8 cellular contexts compared by ENCODE assay signal in genomic region chr7:152759655-152760383, GRCh38. TPM values are rescaled to one million over a fixed set of nuclear protein-coding genes. Genes with fewer than 3 reads are reported as not detected.
DNase-seq lines count a peak whose midpoint lies in the region; ATAC-seq and TF ChIP-seq lines count a peak whose summit lies in the region.

ACTR3B (plus strand) TSS chr7:152759752; CDS start chr7:152759883, 131 bp downstream.

- H3K4me3 ChIP-seq in epithelial cell of esophagus (ENCODE audit: low read length) (peak within 1 kb of the TSS; percentile 70), mucosa of descending colon (peak within 1 kb of the TSS; percentile 75)

- H3K36me3 ChIP-seq in mucosa of descending colon (ENCODE audit: low read depth): no peaks in the 10 kb centered on the region

- intact Hi-C loops in mucosa of descending colon (cut with DNase I, micrococcal nuclease): no loop called here

- TF ChIP-seq CTCF in epithelial cell of esophagus (IDR thresholded peaks at IDR 0.05; ENCODE audit: insufficient read depth, low read depth, low read length, missing control alignments) (no peak), mucosa of descending colon (IDR thresholded peaks at IDR 0.05) (no peak)

- DNase-seq in CD1c-positive myeloid dendritic cell (ENCODE audit: extremely low spot score) (peak; percentile 94), GM19238 (ENCODE audit: insufficient read length, low spot score) (peak; percentile 84), activated T-cell treated with anti-CD3 and anti-CD28 coated beads for 24 hours (ENCODE audit: low read depth) (peak; percentile 81), epithelial cell of esophagus (ENCODE audit: low read depth) (peak; percentile 87), mucosa of descending colon (peak; percentile 89 to 93 (median 92))
- peak; percentile 81 for DNase-seq in NK-92 treated with Interleukin-12 subunit alpha and Interleukin-12 subunit beta, amount 100 ng/mL, for 24 hours (lab: John Stamatoyannopoulos, UW)
- DNase-seq in stimulated activated CD8-positive, alpha-beta memory T cell treated with anti-CD3 and anti-CD28 coated beads, Interleukin-2, amount 100 ng/mL, for 48 hours (ENCODE audit: low read depth in 2 of 2): peak; percentile 85 to 87

- H3K4me1 ChIP-seq in mucosa of descending colon (ENCODE audit: low read depth): peaks cover 4% of the 10 kb centered on the region

- H3K9me3 ChIP-seq in mucosa of descending colon: no peaks in the 10 kb centered on the region

- ATAC-seq in HG03378 (IDR thresholded peaks at IDR 0.05; ENCODE audit: unreplicated experiment) (peak; percentile 57), mucosa of descending colon (peak; percentile 99)

RNA-seq across cellular contexts. Expression of gene ACTR3B, which starts in this region (rescaled TPM):
- 1 to 10 TPM; 5.2 to 6.7 (median 6.2) TPM for total RNA-seq in mucosa of descending colon

Comparison
In these comparisons a context has a peak if more than half of its experiments do, and no peak if none do; other contexts are left out.
1. Peak in every context shown above with its lines: DNase-seq, ATAC-seq and H3K4me3 ChIP-seq.